8 cellular contexts compared by ENCODE assay signal in the genomic region with DNA sequence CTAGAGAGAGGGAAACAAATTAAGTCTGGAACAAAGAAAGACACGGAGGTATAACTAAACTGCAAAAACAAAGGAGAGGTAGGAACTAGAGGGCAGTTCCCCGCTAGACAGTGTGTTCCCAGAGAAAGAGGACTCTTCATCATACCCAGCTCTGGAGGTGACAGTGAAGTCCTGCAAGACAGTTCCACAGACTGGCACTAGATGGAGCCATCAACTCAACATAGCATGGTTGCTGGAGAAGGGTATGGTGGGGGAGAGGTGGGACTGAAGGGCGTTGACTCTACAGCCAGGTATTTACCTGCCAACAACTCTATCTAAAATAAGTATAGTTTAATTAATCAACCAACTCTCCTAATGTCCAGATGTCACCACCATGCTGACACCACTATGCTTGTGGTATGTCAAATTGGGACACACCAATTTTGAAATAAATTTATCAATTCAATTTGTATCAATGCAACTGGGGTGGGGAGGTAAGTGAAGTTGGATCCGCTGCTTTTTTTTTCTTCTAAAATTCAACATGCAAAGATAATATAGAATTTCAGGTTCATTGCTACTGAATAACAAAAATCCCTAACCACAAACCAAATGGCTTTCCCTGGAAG. TPM values are rescaled to one million over a fixed set of nuclear protein-coding genes. Genes with fewer than 3 reads are reported as not detected.
DNase-seq lines count a peak whose midpoint lies in the region; ATAC-seq and TF ChIP-seq lines count a peak whose summit lies in the region.

No MANE protein-coding gene starts in this region.

- H3K9me3 ChIP-seq in naive thymus-derived CD4-positive, alpha-beta T cell (ENCODE audit: control insufficient read depth in 2 of 3, low read length in 3 of 3) = no peaks in the 10 kb centered on the region
- H3K9me3 ChIP-seq in uterus = no peaks in the 10 kb centered on the region

- H3K4me1 Mint-ChIP-seq in Calu3 (ENCODE audit: low read depth, unreplicated experiment) (peaks cover 36% of the 10 kb centered on the region), IgD-negative memory B cell (peaks cover 52 to 70% (median 64%) of the 10 kb centered on the region in 3 donors)
- H3K4me1 Mint-ChIP-seq in naive thymus-derived CD4-positive, alpha-beta T cell = peaks cover 56 to 96% (median 90%) of the 10 kb centered on the region in 7 donors

- BruUV-seq in Calu3 (replicated peaks; lab: Mats Ljungman, UMichigan) = no TSS peak

- CTCF ChIA-PET in Calu3 (lab: Charles Lee) = interaction anchor here (0.7 to 1.5 kb wide), 3 partner anchors 52 to 347 kb away, joined by 4 to 5 read pairs (median 4); no protein-coding TSS in a partner anchor
- CTCF ChIA-PET in naive thymus-derived CD4-positive, alpha-beta T cell (lab: Charles Lee) = interaction anchor here (0.6 to 5.2 kb wide), 7 partner anchors 9 to 347 kb away, joined by 3 to 29 read pairs (median 3); no protein-coding TSS in a partner anchor

- H3K27me3 Mint-ChIP-seq in Calu3 (ENCODE audit: unreplicated experiment) = no peaks in the 10 kb centered on the region
- H3K27me3 Mint-ChIP-seq in IgD-negative memory B cell = peaks cover 5% of the 10 kb centered on the region
- H3K27me3 Mint-ChIP-seq in naive thymus-derived CD4-positive, alpha-beta T cell = no peaks in the 10 kb centered on the region

- ATAC-seq in naive thymus-derived CD4-positive, alpha-beta T cell = peak; percentile 37
- ATAC-seq in sciatic nerve (no peak), GM18517 (IDR thresholded peaks at IDR 0.05; ENCODE audit: unreplicated experiment) (no peak)

- peaks cover 21 to 72% of the 10 kb centered on the region in 2 donors for H3K4me1 ChIP-seq in naive thymus-derived CD4-positive, alpha-beta T cell (ENCODE audit: control insufficient read depth in 2 of 2, insufficient read depth in 2 of 2, low read length in 2 of 2)
- H3K4me1 ChIP-seq in uterus = peaks cover 0 to 4% of the 10 kb centered on the region in 2 donors

- H3K9me3 Mint-ChIP-seq in Calu3 (ENCODE audit: low read depth, unreplicated experiment) = peaks cover 2% of the 10 kb centered on the region
- H3K9me3 Mint-ChIP-seq in IgD-negative memory B cell = peaks cover 0 to 2% (median 2%) of the 10 kb centered on the region in 3 donors
- peaks cover 0 to 6% (median 0%) of the 10 kb centered on the region in 11 donors for H3K9me3 Mint-ChIP-seq in naive thymus-derived CD4-positive, alpha-beta T cell

- H3K4me3 ChIP-seq in naive thymus-derived CD4-positive, alpha-beta T cell (ENCODE audit: low read length) = peak overlapping the region; percentile 51
- H3K4me3 ChIP-seq in uterus = no peak overlapping the region

- POLR2A ChIA-PET in naive thymus-derived CD4-positive, alpha-beta T cell (lab: Charles Lee) = interaction anchor here (0.6 to 9.4 kb wide), 9 partner anchors 9 to 190 kb away, joined by 3 to 179 read pairs (median 5); a partner anchor contains a TSS

- DNase-seq in Calu3 (peak; percentile 62), T-helper 2 cell (peak in 3 of 5 experiments; percentile 14 to 66 (median 55)), uterus (peak in 1 of 2 donors; percentile 23), sciatic nerve (ENCODE audit: low spot score) (no peak)
- peak; percentile 18 for DNase-seq in central memory CD4-positive, alpha-beta T cell
- DNase-seq in naive thymus-derived CD4-positive, alpha-beta T cell = peak in 6 of 9 donors; percentile 38 to 61 (median 48)

- H3K27ac ChIP-seq in naive thymus-derived CD4-positive, alpha-beta T cell (ENCODE audit: low read depth, low read length) = peak overlapping the region; percentile 81
- H3K27ac ChIP-seq in uterus = no peak overlapping the region

- H3K27ac Mint-ChIP-seq in Calu3 (ENCODE audit: unreplicated experiment) (no peak overlapping the region), IgD-negative memory B cell (peak overlapping the region; percentile 95 to 98 (median 97))
- peak overlapping the region; percentile 69 to 100 (median 96) for H3K27ac Mint-ChIP-seq in naive thymus-derived CD4-positive, alpha-beta T cell

- intact Hi-C loops in Calu3 (cut with micrococcal nuclease; ENCODE audit: unreplicated experiment) (loop anchor here (5.0 kb wide), 1 partner anchor 105 kb away; no protein-coding TSS in a partner anchor), uterus (cut with DNase I; ENCODE audit: low total_unique reads) (no loop called here), sciatic nerve (cut with DNase I) (no loop called here)
- intact Hi-C loops in naive thymus-derived CD4-positive, alpha-beta T cell (cut with micrococcal nuclease) = loop anchor here (1.0 to 2.0 kb wide), 5 partner anchors 7 to 316 kb away; no protein-coding TSS in a partner anchor

- H3K36me3 Mint-ChIP-seq in Calu3 (ENCODE audit: insufficient read depth, unreplicated experiment) (peaks cover 7% of the 10 kb centered on the region), IgD-negative memory B cell (peaks cover 10% of the 10 kb centered on the region)
- peaks cover 9 to 53% (median 35%) of the 10 kb centered on the region in 5 donors for H3K36me3 Mint-ChIP-seq in naive thymus-derived CD4-positive, alpha-beta T cell

- H3K27me3 ChIP-seq in naive thymus-derived CD4-positive, alpha-beta T cell (ENCODE audit: control insufficient read depth in 2 of 2, insufficient read depth in 2 of 2, low read length in 2 of 2) = no peaks in the 10 kb centered on the region
- H3K27me3 ChIP-seq in uterus = no peaks in the 10 kb centered on the region

- TF ChIP-seq CTCF in Calu3 (IDR thresholded peaks at IDR 0.05; ENCODE audit: unreplicated experiment) (peak; percentile 83), uterus (IDR thresholded peaks at IDR 0.05) (peak in 3 of 4 experiments; percentile 8 to 38 (median 29))

- H3K4me3 Mint-ChIP-seq in Calu3 (ENCODE audit: low read depth, unreplicated experiment) (no peak overlapping the region), IgD-negative memory B cell (peak overlapping the region in 3 of 4 donors; percentile 6 to 92 (median 89))
- peak overlapping the region; percentile 53 to 95 (median 87) for H3K4me3 Mint-ChIP-seq in naive thymus-derived CD4-positive, alpha-beta T cell

- no peak for TF ChIP-seq POLR2A in uterus (IDR thresholded peaks at IDR 0.05)

- peaks cover 0 to 6% (median 0%) of the 10 kb centered on the region in 3 experiments for H3K36me3 ChIP-seq in naive thymus-derived CD4-positive, alpha-beta T cell (ENCODE audit: control insufficient read depth in 2 of 3, insufficient read depth in 3 of 3, low read length in 3 of 3)
- H3K36me3 ChIP-seq in uterus = no peaks in the 10 kb centered on the region

RNA-seq across cellular contexts. Expression of a gene that starts 9.7 kb away (rescaled TPM):
- total RNA-seq in Calu3 (2022) (5.6 and 7.2 TPM in 2 replicates), uterus (10 to 100 TPM in 2 of 4 donors, 1 to 10 TPM in 2; 1.3 to 15.0 (median 9.7) TPM), sciatic nerve (25.3 TPM)
- polyA plus RNA-seq in IgD-negative memory B cell = 21.2 TPM
- total RNA-seq in naive thymus-derived CD4-positive, alpha-beta T cell = 100 to 1,000 TPM in 4 of 5 experiments, 10 to 100 TPM in 1; 33.0 to 193 (median 133) TPM
- polyA plus RNA-seq in naive thymus-derived CD4-positive, alpha-beta T cell = 10 to 100 TPM; 24.8 to 26.5 TPM

Comparison
In these comparisons a context has a peak if more than half of its experiments do, and no peak if none do; other contexts are left out.
1. intact Hi-C loops: an anchor here in Calu3 (5.0 kb wide) and naive thymus-derived CD4-positive, alpha-beta T cell (1.0 to 2.0 kb wide); none called in uterus and sciatic nerve.